Comparison of ENCODE assay signal across 8 cellular contexts in genomic region chr5:138339086-138339456, GRCh38. TPM values are rescaled to one million over a fixed set of nuclear protein-coding genes. Genes with fewer than 3 reads are reported as not detected.
DNase-seq lines count a peak whose midpoint lies in the region; ATAC-seq and FAIRE-seq lines count a peak whose summit lies in the region.

No MANE protein-coding gene starts in this region.

- H3K36me3 Mint-ChIP-seq in activated CD4-positive, alpha-beta T cell treated with anti-CD3 and anti-CD28 coated beads, Interleukin-2, amount 10 ng/mL, durations not matched to agents 7 days and 5 days (ENCODE audit: low read depth), result peaks cover 21% of the 10 kb centered on the region
- H3K36me3 Mint-ChIP-seq in activated T-helper 2 cell treated with anti-CD3 and anti-CD28 coated beads, Interferon-gamma antibody, Interleukin-2, Interleukin-4, amounts not matched to agents 10 μg/mL and 5 μg/mL and 100 μg/mL, durations not matched to agents 14 hours and 24 hours and 36 hours (ENCODE audit: low read depth), result peaks cover 24% of the 10 kb centered on the region
- H3K36me3 Mint-ChIP-seq in stimulated activated memory B cell treated with anti-CD40 and anti-IgM and Interleukin-4, amounts not matched to agents 10 μg/mL and 1 μg/mL and 100 μg/mL, for 72 hours, result peaks cover 15% of the 10 kb centered on the region

- peak overlapping the region; percentile 92 for H3K27ac Mint-ChIP-seq in activated CD4-positive, alpha-beta T cell treated with anti-CD3 and anti-CD28 coated beads, Interleukin-2, amount 10 ng/mL, durations not matched to agents 7 days and 5 days
- H3K27ac Mint-ChIP-seq in activated T-helper 2 cell treated with anti-CD3 and anti-CD28 coated beads, Interferon-gamma antibody, Interleukin-2, Interleukin-4, amounts not matched to agents 10 μg/mL and 5 μg/mL and 100 μg/mL, durations not matched to agents 14 hours and 24 hours and 36 hours, result peak overlapping the region; percentile 80
- H3K27ac Mint-ChIP-seq in stimulated activated memory B cell treated with anti-CD40 and anti-IgM and Interleukin-4, amounts not matched to agents 10 μg/mL and 1 μg/mL and 100 μg/mL, for 72 hours, result peak overlapping the region; percentile 98

- DNase-seq in activated CD4-positive, alpha-beta T cell treated with anti-CD3 and anti-CD28 coated beads, Interleukin-2, amount 10 ng/mL, durations not matched to agents 7 days and 5 days, result peak; percentile 14
- no peak for DNase-seq in activated CD4-positive, alpha-beta T cell treated with anti-CD3 and anti-CD28 coated beads, Interleukin-2, amount 50 U/mL, for 1 hour
- no peak for DNase-seq in activated T-helper 2 cell treated with anti-CD3 and anti-CD28 coated beads, Interferon-gamma antibody, Interleukin-2, Interleukin-4, amounts not matched to agents 10 μg/mL and 5 μg/mL and 100 μg/mL, durations not matched to agents 14 hours and 24 hours and 36 hours (ENCODE audit: low spot score)
- DNase-seq in frontal cortex (ENCODE audit: low spot score in 2 of 2) (no peak), NOMO-1 treated with dmso at 0.1 percent for 144 hours (lab: John Stamatoyannopoulos, UW; ENCODE audit: unreplicated experiment) (no peak)

- H3K27me3 Mint-ChIP-seq in activated CD4-positive, alpha-beta T cell treated with anti-CD3 and anti-CD28 coated beads, Interleukin-2, amount 10 ng/mL, durations not matched to agents 7 days and 5 days, result no peaks in the 10 kb centered on the region
- no peaks in the 10 kb centered on the region for H3K27me3 Mint-ChIP-seq in activated T-helper 2 cell treated with anti-CD3 and anti-CD28 coated beads, Interferon-gamma antibody, Interleukin-2, Interleukin-4, amounts not matched to agents 10 μg/mL and 5 μg/mL and 100 μg/mL, durations not matched to agents 14 hours and 24 hours and 36 hours (ENCODE audit: low read depth)
- H3K27me3 Mint-ChIP-seq in stimulated activated memory B cell treated with anti-CD40 and anti-IgM and Interleukin-4, amounts not matched to agents 10 μg/mL and 1 μg/mL and 100 μg/mL, for 72 hours, result no peaks in the 10 kb centered on the region

- no peak for FAIRE-seq in frontal cortex (lab: Jason Lieb, UNC)

- CTCF ChIA-PET in activated CD4-positive, alpha-beta T cell treated with anti-CD3 and anti-CD28 coated beads, Interleukin-2, amount 10 ng/mL, durations not matched to agents 7 days and 5 days (lab: Charles Lee), result interaction anchor here (0.8 to 17.5 kb wide), 2 partner anchors 12 to 149 kb away, joined by 3 to 444 read pairs; partner anchors contain the start of gene KDM3B

- POLR2A ChIA-PET in activated CD4-positive, alpha-beta T cell treated with anti-CD3 and anti-CD28 coated beads, Interleukin-2, amount 10 ng/mL, durations not matched to agents 7 days and 5 days (lab: Charles Lee), result interaction anchor here (0.8 to 1.0 kb wide), 3 partner anchors 9 to 14 kb away, joined by 3 to 6 read pairs (median 3); partner anchors contain the start of gene KDM3B

- no peaks in the 10 kb centered on the region for H3K9me3 Mint-ChIP-seq in activated CD4-positive, alpha-beta T cell treated with anti-CD3 and anti-CD28 coated beads, Interleukin-2, amount 10 ng/mL, durations not matched to agents 7 days and 5 days
- H3K9me3 Mint-ChIP-seq in activated T-helper 2 cell treated with anti-CD3 and anti-CD28 coated beads, Interferon-gamma antibody, Interleukin-2, Interleukin-4, amounts not matched to agents 10 μg/mL and 5 μg/mL and 100 μg/mL, durations not matched to agents 14 hours and 24 hours and 36 hours, result no peaks in the 10 kb centered on the region
- H3K9me3 Mint-ChIP-seq in stimulated activated memory B cell treated with anti-CD40 and anti-IgM and Interleukin-4, amounts not matched to agents 10 μg/mL and 1 μg/mL and 100 μg/mL, for 72 hours, result no peaks in the 10 kb centered on the region

- H3K4me3 ChIP-seq in iPS-18c (ENCODE audit: insufficient read depth, low read depth, low read length), result peak overlapping the region; percentile 56

- ATAC-seq in stimulated activated memory B cell treated with anti-CD40 and anti-IgM and Interleukin-4, amounts not matched to agents 10 μg/mL and 1 μg/mL and 100 μg/mL, for 72 hours, result no peak
- no peak for ATAC-seq in GM19328 (IDR thresholded peaks at IDR 0.05; ENCODE audit: unreplicated experiment)

- intact Hi-C loops in activated T-helper 2 cell treated with anti-CD3 and anti-CD28 coated beads, Interferon-gamma antibody, Interleukin-2, Interleukin-4, amounts not matched to agents 10 μg/mL and 5 μg/mL and 100 μg/mL, durations not matched to agents 14 hours and 24 hours and 36 hours (cut with micrococcal nuclease), result loop anchor here (1.0 to 10.0 kb wide), 4 partner anchors 13 to 956 kb away; partner anchors contain the start of genes EGR1, FAM13B, KDM3B and MATR3

- H3K4me3 Mint-ChIP-seq in activated CD4-positive, alpha-beta T cell treated with anti-CD3 and anti-CD28 coated beads, Interleukin-2, amount 10 ng/mL, durations not matched to agents 7 days and 5 days, result peak overlapping the region; percentile 83
- H3K4me3 Mint-ChIP-seq in activated T-helper 2 cell treated with anti-CD3 and anti-CD28 coated beads, Interferon-gamma antibody, Interleukin-2, Interleukin-4, amounts not matched to agents 10 μg/mL and 5 μg/mL and 100 μg/mL, durations not matched to agents 14 hours and 24 hours and 36 hours (ENCODE audit: low read depth), result peak overlapping the region; percentile 91
- peak overlapping the region; percentile 83 for H3K4me3 Mint-ChIP-seq in stimulated activated memory B cell treated with anti-CD40 and anti-IgM and Interleukin-4, amounts not matched to agents 10 μg/mL and 1 μg/mL and 100 μg/mL, for 72 hours

- no peaks in the 10 kb centered on the region for H3K9me3 ChIP-seq in iPS-18c (ENCODE audit: control insufficient read depth, insufficient read depth, low read length)

- peaks cover 43% of the 10 kb centered on the region for H3K4me1 Mint-ChIP-seq in activated CD4-positive, alpha-beta T cell treated with anti-CD3 and anti-CD28 coated beads, Interleukin-2, amount 10 ng/mL, durations not matched to agents 7 days and 5 days
- peaks cover 36% of the 10 kb centered on the region for H3K4me1 Mint-ChIP-seq in activated T-helper 2 cell treated with anti-CD3 and anti-CD28 coated beads, Interferon-gamma antibody, Interleukin-2, Interleukin-4, amounts not matched to agents 10 μg/mL and 5 μg/mL and 100 μg/mL, durations not matched to agents 14 hours and 24 hours and 36 hours (ENCODE audit: low read depth)
- peaks cover 41% of the 10 kb centered on the region for H3K4me1 Mint-ChIP-seq in stimulated activated memory B cell treated with anti-CD40 and anti-IgM and Interleukin-4, amounts not matched to agents 10 μg/mL and 1 μg/mL and 100 μg/mL, for 72 hours

RNA-seq across cellular contexts. Expression of gene FAM53C, which starts 1.0 kb away (rescaled TPM):
- total RNA-seq in activated CD4-positive, alpha-beta T cell treated with anti-CD3 and anti-CD28 coated beads, Interleukin-2, amount 10 ng/mL, durations not matched to agents 7 days and 5 days, result 10 to 100 TPM; 23.7 to 25.5 TPM
- total RNA-seq in activated T-helper 2 cell treated with anti-CD3 and anti-CD28 coated beads, Interferon-gamma antibody, Interleukin-2, Interleukin-4, amounts not matched to agents 10 μg/mL and 5 μg/mL and 100 μg/mL, durations not matched to agents 14 hours and 24 hours and 36 hours, result 24.4 and 26.1 TPM in 2 replicates
- total RNA-seq in frontal cortex, result 19.2 TPM

RNA-seq across cellular contexts. Expression of gene CDC25C, which starts 7.5 kb away (rescaled TPM):
- 10 to 100 TPM; 15.8 to 19.0 TPM for total RNA-seq in activated CD4-positive, alpha-beta T cell treated with anti-CD3 and anti-CD28 coated beads, Interleukin-2, amount 10 ng/mL, durations not matched to agents 7 days and 5 days
- 8.4 and 9.0 TPM in 2 replicates for total RNA-seq in activated T-helper 2 cell treated with anti-CD3 and anti-CD28 coated beads, Interferon-gamma antibody, Interleukin-2, Interleukin-4, amounts not matched to agents 10 μg/mL and 5 μg/mL and 100 μg/mL, durations not matched to agents 14 hours and 24 hours and 36 hours
- 2.4 TPM for total RNA-seq in frontal cortex

RNA-seq across cellular contexts. Expression of gene KDM3B, which starts 13.4 kb away (rescaled TPM):
- total RNA-seq in activated CD4-positive, alpha-beta T cell treated with anti-CD3 and anti-CD28 coated beads, Interleukin-2, amount 10 ng/mL, durations not matched to agents 7 days and 5 days, result 10 to 100 TPM; 60.4 to 65.7 TPM
- 52.8 and 54.5 TPM in 2 replicates for total RNA-seq in activated T-helper 2 cell treated with anti-CD3 and anti-CD28 coated beads, Interferon-gamma antibody, Interleukin-2, Interleukin-4, amounts not matched to agents 10 μg/mL and 5 μg/mL and 100 μg/mL, durations not matched to agents 14 hours and 24 hours and 36 hours
- 81.9 TPM for total RNA-seq in frontal cortex
